20 cellular contexts compared by ENCODE assay signal in genomic region chr1:195733408-195733807, GRCh38.
"Had no signal": no experiment of that assay in that cellular context is flagged by ENCODE, and none has a peak within 500 bp of the region (broad histone marks: within the 10 kb centered on the region; RNA-seq: fewer than 3 reads in every experiment).

No MANE protein-coding gene starts in this region.

- DNase-seq: activated CD4-positive, alpha-beta T cell treated with anti-CD3 and anti-CD28 coated beads for 1 hour; activated CD4-positive, alpha-beta T cell treated with anti-CD3 and anti-CD28 coated beads, Interleukin-2, amount 50 U/mL, for 1 hour; activated CD8-positive, alpha-beta T cell treated with anti-CD3 and anti-CD28 coated beads, Interleukin-2, amount 10 ng/mL, durations not matched to agents 7 days and 5 days; activated gamma-delta T cell; central memory CD4-positive, alpha-beta T cell; dermis blood vessel endothelial cell; effector CD8-positive, alpha-beta T cell; heart left ventricle; lower lobe of right lung; naive thymus-derived CD4-positive, alpha-beta T cell; ovary; spleen; stimulated activated CD4-positive, alpha-beta T cell treated with anti-CD3 and anti-CD28 coated beads, Interleukin-4, amount 100 ng/mL, for 24 hours; stimulated activated naive CD4-positive, alpha-beta T cell treated with Interleukin-2 at 50 U/mL for 16 hours had no signal

- ATAC-seq: activated CD8-positive, alpha-beta T cell treated with anti-CD3 and anti-CD28 coated beads, Interleukin-2, amount 10 ng/mL, durations not matched to agents 7 days and 5 days; heart left ventricle; left lobe of liver; lower lobe of right lung; naive thymus-derived CD4-positive, alpha-beta T cell had no signal

- H3K36me3 ChIP-seq: ascending aorta, brain microvascular endothelial cell, esophagus muscularis mucosa, heart left ventricle, lower lobe of right lung, ovary, prostate gland, spleen, thoracic aorta had no signal

- H3K27me3 ChIP-seq: ascending aorta, brain microvascular endothelial cell, esophagus muscularis mucosa, heart left ventricle, spleen had no signal

- H3K9me3 ChIP-seq: ascending aorta, esophagus muscularis mucosa, heart left ventricle, lower lobe of right lung, ovary, prostate gland, spleen, thoracic aorta had no signal

- H3K27ac ChIP-seq: ascending aorta, brain microvascular endothelial cell, esophagus muscularis mucosa, heart left ventricle, lower lobe of right lung, ovary, prostate gland, spleen, thoracic aorta had no signal

- H3K4me1 ChIP-seq: ascending aorta, esophagus muscularis mucosa, heart left ventricle, lower lobe of right lung, prostate gland, spleen had no signal

- H3K4me3 ChIP-seq: ascending aorta, esophagus muscularis mucosa, heart left ventricle, lower lobe of right lung, ovary, prostate gland, spleen, thoracic aorta had no signal
